ENCODE assay signal across 8 cellular contexts in genomic region chr1:171313319-171313834, GRCh38. TPM values are rescaled to one million over a fixed set of nuclear protein-coding genes. Genes with fewer than 3 reads are reported as not detected.
DNase-seq lines count a peak whose midpoint lies in the region; ATAC-seq and TF ChIP-seq lines count a peak whose summit lies in the region.

No MANE protein-coding gene starts in this region.

- TF ChIP-seq CTCF in neural crest cell (conservative IDR thresholded peaks at IDR 0.05) (no peak), colonic mucosa (IDR thresholded peaks at IDR 0.05) (no peak)

- peaks cover 6% of the 10 kb centered on the region for H3K9me3 Mint-ChIP-seq in neural crest cell

- H3K36me3 ChIP-seq in SK-N-MC (ENCODE audit: insufficient read depth, low read length), result no peaks in the 10 kb centered on the region
- H3K36me3 ChIP-seq in colonic mucosa, result no peaks in the 10 kb centered on the region

- DNase-seq in SK-N-MC (ENCODE audit: low read depth, low spot score) (no peak), neural crest cell (ENCODE audit: low read depth, low spot score) (no peak), HuH-7.5 (ENCODE audit: low spot score) (no peak), colonic mucosa (no peak), HPDE6-E6E7 (ENCODE audit: extremely low spot score) (no peak)
- DNase-seq in central memory CD4-positive, alpha-beta T cell, result no peak

- intact Hi-C loops in colonic mucosa (cut with DNase I), result loop anchor here (5.0 to 10.0 kb wide), 3 partner anchors 66 to 349 kb away; partner anchors contain the start of gene FMO1

- H3K27ac ChIP-seq in SK-N-MC, result peak overlapping the region; percentile 57; the same call in 1 of the 2 replicates
- H3K27ac ChIP-seq in colonic mucosa, result no peak overlapping the region

- H3K4me3 ChIP-seq in SK-N-MC (peak overlapping the region; percentile 63), colonic mucosa (no peak overlapping the region)

- H3K4me3 Mint-ChIP-seq in neural crest cell, result peak overlapping the region; percentile 79

- ATAC-seq in GM18867 (IDR thresholded peaks at IDR 0.05; ENCODE audit: unreplicated experiment) (peak; percentile 40), HG02588 (IDR thresholded peaks at IDR 0.05; ENCODE audit: unreplicated experiment) (peak; percentile 33)

- H3K9ac ChIP-seq in SK-N-MC (ENCODE audit: insufficient read length) (peak overlapping the region; percentile 46), colonic mucosa (ENCODE audit: low read depth in 2 of 2, low read length in 2 of 2) (no peak overlapping the region)

- H3K36me3 Mint-ChIP-seq in neural crest cell (ENCODE audit: low read depth), result no peaks in the 10 kb centered on the region

- no peaks in the 10 kb centered on the region for H3K9me3 ChIP-seq in SK-N-MC (ENCODE audit: low read depth, low read length)
- no peaks in the 10 kb centered on the region for H3K9me3 ChIP-seq in colonic mucosa

- H3K27ac Mint-ChIP-seq in neural crest cell (ENCODE audit: unreplicated experiment), result no peak overlapping the region

- no peaks in the 10 kb centered on the region for H3K27me3 ChIP-seq in colonic mucosa

- H3K4me1 ChIP-seq in colonic mucosa, result no peaks in the 10 kb centered on the region

- H3K27me3 Mint-ChIP-seq in neural crest cell (ENCODE audit: low read depth), result no peaks in the 10 kb centered on the region

- H3K4me1 Mint-ChIP-seq in neural crest cell, result peaks cover 13% of the 10 kb centered on the region

RNA-seq across cellular contexts. Expression of gene FMO4, which starts 0.6 kb away (rescaled TPM):
- total RNA-seq in neural crest cell (0.77 and 0.86 TPM in 2 replicates), colonic mucosa (1 to 10 TPM; 2.2 to 5.7 TPM)
